In the genomic region with DNA sequence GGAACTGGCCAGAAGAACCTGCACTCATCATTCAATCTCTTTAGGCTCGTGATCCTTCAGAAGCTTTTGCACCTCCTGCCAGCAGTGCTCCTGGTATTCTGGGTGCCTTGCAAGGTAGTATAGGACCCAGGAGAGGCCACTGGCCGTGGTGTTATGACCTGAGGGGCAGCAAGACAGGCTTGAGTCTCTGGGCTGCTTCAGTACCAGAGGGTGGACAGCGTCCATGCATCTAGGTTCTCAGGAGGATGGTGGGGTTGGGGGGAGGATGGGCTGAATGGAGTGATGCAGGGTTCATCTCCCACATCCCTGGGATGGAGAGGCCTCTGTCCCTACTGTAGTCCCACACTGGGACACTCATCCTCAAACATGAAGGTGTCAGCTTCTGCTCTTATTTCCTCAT, we compare ENCODE assay signal across 4 cellular contexts.
TF ChIP-seq lines count a peak whose summit lies in the region.

No MANE protein-coding gene starts in this region.

TF ChIP-seq in SK-N-SH, 30 proteins besides CTCF, POLR2A, EP300 and RAD21:
- TF ChIP-seq, protein P1, sequence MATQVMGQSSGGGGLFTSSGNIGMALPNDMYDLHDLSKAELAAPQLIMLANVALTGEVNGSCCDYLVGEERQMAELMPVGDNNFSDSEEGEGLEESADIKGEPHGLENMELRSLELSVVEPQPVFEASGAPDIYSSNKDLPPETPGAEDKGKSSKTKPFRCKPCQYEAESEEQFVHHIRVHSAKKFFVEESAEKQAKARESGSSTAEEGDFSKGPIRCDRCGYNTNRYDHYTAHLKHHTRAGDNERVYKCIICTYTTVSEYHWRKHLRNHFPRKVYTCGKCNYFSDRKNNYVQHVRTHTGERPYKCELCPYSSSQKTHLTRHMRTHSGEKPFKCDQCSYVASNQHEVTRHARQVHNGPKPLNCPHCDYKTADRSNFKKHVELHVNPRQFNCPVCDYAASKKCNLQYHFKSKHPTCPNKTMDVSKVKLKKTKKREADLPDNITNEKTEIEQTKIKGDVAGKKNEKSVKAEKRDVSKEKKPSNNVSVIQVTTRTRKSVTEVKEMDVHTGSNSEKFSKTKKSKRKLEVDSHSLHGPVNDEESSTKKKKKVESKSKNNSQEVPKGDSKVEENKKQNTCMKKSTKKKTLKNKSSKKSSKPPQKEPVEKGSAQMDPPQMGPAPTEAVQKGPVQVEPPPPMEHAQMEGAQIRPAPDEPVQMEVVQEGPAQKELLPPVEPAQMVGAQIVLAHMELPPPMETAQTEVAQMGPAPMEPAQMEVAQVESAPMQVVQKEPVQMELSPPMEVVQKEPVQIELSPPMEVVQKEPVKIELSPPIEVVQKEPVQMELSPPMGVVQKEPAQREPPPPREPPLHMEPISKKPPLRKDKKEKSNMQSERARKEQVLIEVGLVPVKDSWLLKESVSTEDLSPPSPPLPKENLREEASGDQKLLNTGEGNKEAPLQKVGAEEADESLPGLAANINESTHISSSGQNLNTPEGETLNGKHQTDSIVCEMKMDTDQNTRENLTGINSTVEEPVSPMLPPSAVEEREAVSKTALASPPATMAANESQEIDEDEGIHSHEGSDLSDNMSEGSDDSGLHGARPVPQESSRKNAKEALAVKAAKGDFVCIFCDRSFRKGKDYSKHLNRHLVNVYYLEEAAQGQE (IDR thresholded peaks at IDR 0.05; ENCODE audit: low read depth, low read length), result peak; percentile 77
- TF ChIP-seq, protein P2, sequence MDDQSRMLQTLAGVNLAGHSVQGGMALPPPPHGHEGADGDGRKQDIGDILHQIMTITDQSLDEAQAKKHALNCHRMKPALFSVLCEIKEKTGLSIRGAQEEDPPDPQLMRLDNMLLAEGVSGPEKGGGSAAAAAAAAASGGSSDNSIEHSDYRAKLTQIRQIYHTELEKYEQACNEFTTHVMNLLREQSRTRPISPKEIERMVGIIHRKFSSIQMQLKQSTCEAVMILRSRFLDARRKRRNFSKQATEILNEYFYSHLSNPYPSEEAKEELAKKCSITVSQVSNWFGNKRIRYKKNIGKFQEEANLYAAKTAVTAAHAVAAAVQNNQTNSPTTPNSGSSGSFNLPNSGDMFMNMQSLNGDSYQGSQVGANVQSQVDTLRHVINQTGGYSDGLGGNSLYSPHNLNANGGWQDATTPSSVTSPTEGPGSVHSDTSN (IDR thresholded peaks at IDR 0.05), result no peak
- no peak for TF ChIP-seq FOXJ3 (CRISPR knock-in tag; IDR thresholded peaks at IDR 0.05)

TF ChIP-seq in SK-N-SH treated with all-trans-retinoic acid at 6 μM for 48 hours, 23 proteins besides CTCF, POLR2A, EP300 and RAD21:
- no peak for TF ChIP-seq ZFP30 (CRISPR knock-in tag; IDR thresholded peaks at IDR 0.05)
- TF ChIP-seq, protein P3, sequence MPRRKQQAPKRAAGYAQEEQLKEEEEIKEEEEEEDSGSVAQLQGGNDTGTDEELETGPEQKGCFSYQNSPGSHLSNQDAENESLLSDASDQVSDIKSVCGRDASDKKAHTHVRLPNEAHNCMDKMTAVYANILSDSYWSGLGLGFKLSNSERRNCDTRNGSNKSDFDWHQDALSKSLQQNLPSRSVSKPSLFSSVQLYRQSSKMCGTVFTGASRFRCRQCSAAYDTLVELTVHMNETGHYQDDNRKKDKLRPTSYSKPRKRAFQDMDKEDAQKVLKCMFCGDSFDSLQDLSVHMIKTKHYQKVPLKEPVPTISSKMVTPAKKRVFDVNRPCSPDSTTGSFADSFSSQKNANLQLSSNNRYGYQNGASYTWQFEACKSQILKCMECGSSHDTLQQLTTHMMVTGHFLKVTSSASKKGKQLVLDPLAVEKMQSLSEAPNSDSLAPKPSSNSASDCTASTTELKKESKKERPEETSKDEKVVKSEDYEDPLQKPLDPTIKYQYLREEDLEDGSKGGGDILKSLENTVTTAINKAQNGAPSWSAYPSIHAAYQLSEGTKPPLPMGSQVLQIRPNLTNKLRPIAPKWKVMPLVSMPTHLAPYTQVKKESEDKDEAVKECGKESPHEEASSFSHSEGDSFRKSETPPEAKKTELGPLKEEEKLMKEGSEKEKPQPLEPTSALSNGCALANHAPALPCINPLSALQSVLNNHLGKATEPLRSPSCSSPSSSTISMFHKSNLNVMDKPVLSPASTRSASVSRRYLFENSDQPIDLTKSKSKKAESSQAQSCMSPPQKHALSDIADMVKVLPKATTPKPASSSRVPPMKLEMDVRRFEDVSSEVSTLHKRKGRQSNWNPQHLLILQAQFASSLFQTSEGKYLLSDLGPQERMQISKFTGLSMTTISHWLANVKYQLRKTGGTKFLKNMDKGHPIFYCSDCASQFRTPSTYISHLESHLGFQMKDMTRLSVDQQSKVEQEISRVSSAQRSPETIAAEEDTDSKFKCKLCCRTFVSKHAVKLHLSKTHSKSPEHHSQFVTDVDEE (CRISPR knock-in tag; IDR thresholded peaks at IDR 0.05), result no peak
- TF ChIP-seq PPARA (CRISPR knock-in tag; IDR thresholded peaks at IDR 0.05; ENCODE audit: borderline replicate concordance), result no peak
- TF ChIP-seq, protein P4, sequence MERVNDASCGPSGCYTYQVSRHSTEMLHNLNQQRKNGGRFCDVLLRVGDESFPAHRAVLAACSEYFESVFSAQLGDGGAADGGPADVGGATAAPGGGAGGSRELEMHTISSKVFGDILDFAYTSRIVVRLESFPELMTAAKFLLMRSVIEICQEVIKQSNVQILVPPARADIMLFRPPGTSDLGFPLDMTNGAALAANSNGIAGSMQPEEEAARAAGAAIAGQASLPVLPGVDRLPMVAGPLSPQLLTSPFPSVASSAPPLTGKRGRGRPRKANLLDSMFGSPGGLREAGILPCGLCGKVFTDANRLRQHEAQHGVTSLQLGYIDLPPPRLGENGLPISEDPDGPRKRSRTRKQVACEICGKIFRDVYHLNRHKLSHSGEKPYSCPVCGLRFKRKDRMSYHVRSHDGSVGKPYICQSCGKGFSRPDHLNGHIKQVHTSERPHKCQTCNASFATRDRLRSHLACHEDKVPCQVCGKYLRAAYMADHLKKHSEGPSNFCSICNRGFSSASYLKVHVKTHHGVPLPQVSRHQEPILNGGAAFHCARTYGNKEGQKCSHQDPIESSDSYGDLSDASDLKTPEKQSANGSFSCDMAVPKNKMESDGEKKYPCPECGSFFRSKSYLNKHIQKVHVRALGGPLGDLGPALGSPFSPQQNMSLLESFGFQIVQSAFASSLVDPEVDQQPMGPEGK (CRISPR knock-in tag; IDR thresholded peaks at IDR 0.05; ENCODE audit: borderline replicate concordance), result no peak
- no peak for TF ChIP-seq ZC3H10 (CRISPR knock-in tag; IDR thresholded peaks at IDR 0.05)
- no peak for TF ChIP-seq ZNF8 (CRISPR knock-in tag; IDR thresholded peaks at IDR 0.05)

TF ChIP-seq in HEK293, 187 proteins besides CTCF, POLR2A, EP300 and RAD21:
- no peak for TF ChIP-seq GFI1B (tag by site-specific recombination; IDR thresholded peaks at IDR 0.05)
- TF ChIP-seq, protein P1 (tag by site-specific recombination; IDR thresholded peaks at IDR 0.05), result peak; percentile 73; the same call in 1 of the 2 replicates
TF ChIP-seq in HEK293: peak in this region for 1.

TF ChIP-seq in K562, 482 proteins besides CTCF, POLR2A, EP300 and RAD21:
- no peak for TF ChIP-seq PHB (CRISPR knock-in tag; IDR thresholded peaks at IDR 0.05)
- TF ChIP-seq EHMT2 (IDR thresholded peaks at IDR 0.05), result peak; percentile 75; the same call in 1 of the 2 replicates
- TF ChIP-seq ZNF263 (CRISPR knock-in tag; IDR thresholded peaks at IDR 0.05; ENCODE audit: borderline replicate concordance), result peak; percentile 26; the same call in 1 of the 2 replicates
- 0 out of 2 replicates have a peak, but pooled peaks have one; percentile 50 for TF ChIP-seq MIER1 (IDR thresholded peaks at IDR 0.05; ENCODE audit: low read depth)
